25 cellular contexts compared by ENCODE assay signal in genomic region chr6:166440106-166440505, GRCh38.
"Had no signal": no experiment of that assay in that cellular context is flagged by ENCODE, and none has a peak within 500 bp of the region (broad histone marks: within the 10 kb centered on the region; RNA-seq: fewer than 3 reads in every experiment).

No MANE protein-coding gene starts in this region.

- H3K27ac Mint-ChIP-seq: activated CD4-positive, alpha-beta memory T cell treated with anti-CD3 and anti-CD28 coated beads, Interleukin-2, amount 10 ng/mL, durations not matched to agents 7 days and 5 days; activated CD4-positive, alpha-beta T cell treated with anti-CD3 and anti-CD28 coated beads, Interleukin-2, amount 10 ng/mL, durations not matched to agents 7 days and 5 days; activated naive CD4-positive, alpha-beta T cell treated with anti-CD3 and anti-CD28 coated beads, Interleukin-2, amount 10 ng/mL, durations not matched to agents 7 days and 5 days; activated T-helper 2 cell treated with anti-CD3 and anti-CD28 coated beads, Interferon-gamma antibody, Interleukin-2, Interleukin-4, amounts not matched to agents 10 μg/mL and 5 μg/mL and 100 μg/mL, durations not matched to agents 14 hours and 24 hours and 36 hours; nephron; progenitor cell of endocrine pancreas; stimulated activated effector memory CD8-positive, alpha-beta T cell treated with anti-CD3 and anti-CD28 coated beads, Interleukin-12 subunit alpha, Interleukin-12 subunit beta, amount 100 ng/mL, for 72 hours; stimulated activated naive CD8-positive, alpha-beta T cell treated with anti-CD3 and anti-CD28 coated beads, Interleukin-15, Interleukin-2, amounts not matched to agents 100 ng/mL and 50 ng/mL, for 24 hours had no signal

- H3K27me3 ChIP-seq: body of pancreas, left lung, neutrophil, sigmoid colon, thyroid gland, upper lobe of left lung, vagina had no signal

- H3K9me3 ChIP-seq: body of pancreas, left lung, lower lobe of right lung, neutrophil, sigmoid colon, thyroid gland, upper lobe of left lung, vagina had no signal

- H3K4me1 ChIP-seq: body of pancreas, sigmoid colon, thyroid gland had no signal

- H3K27me3 Mint-ChIP-seq: activated CD4-positive, alpha-beta T cell treated with anti-CD3 and anti-CD28 coated beads, Interleukin-2, amount 10 ng/mL, durations not matched to agents 7 days and 5 days; progenitor cell of endocrine pancreas had no signal

- H3K27ac ChIP-seq: body of pancreas, left lung, lower lobe of right lung, neutrophil, sigmoid colon, thyroid gland, upper lobe of left lung, vagina, VCaP had no signal

- ATAC-seq: activated CD4-positive, CD25-positive, alpha-beta regulatory T cell treated with anti-CD3 and anti-CD28 coated beads, Interleukin-2, amount 50 U/mL, for 24 hours; body of pancreas; left lung; stimulated activated effector memory CD8-positive, alpha-beta T cell treated with anti-CD3 and anti-CD28 coated beads, Interleukin-12 subunit alpha, Interleukin-12 subunit beta, amount 100 ng/mL, for 72 hours had no signal

- H3K36me3 Mint-ChIP-seq: activated naive CD4-positive, alpha-beta T cell treated with anti-CD3 and anti-CD28 coated beads, Interleukin-2, amount 10 ng/mL, durations not matched to agents 7 days and 5 days had no signal

- H3K4me3 Mint-ChIP-seq: activated CD4-positive, alpha-beta memory T cell treated with anti-CD3 and anti-CD28 coated beads, Interleukin-2, amount 10 ng/mL, durations not matched to agents 7 days and 5 days; activated CD4-positive, alpha-beta T cell treated with anti-CD3 and anti-CD28 coated beads, Interleukin-2, amount 10 ng/mL, durations not matched to agents 7 days and 5 days; activated naive CD4-positive, alpha-beta T cell treated with anti-CD3 and anti-CD28 coated beads, Interleukin-2, amount 10 ng/mL, durations not matched to agents 7 days and 5 days; nephron; stimulated activated effector memory CD8-positive, alpha-beta T cell treated with anti-CD3 and anti-CD28 coated beads, Interleukin-12 subunit alpha, Interleukin-12 subunit beta, amount 100 ng/mL, for 72 hours; stimulated activated naive CD8-positive, alpha-beta T cell treated with anti-CD3 and anti-CD28 coated beads, Interleukin-15, Interleukin-2, amounts not matched to agents 100 ng/mL and 50 ng/mL, for 24 hours had no signal

- H3K4me3 ChIP-seq: body of pancreas, left lung, lower lobe of right lung, sigmoid colon, thyroid gland, upper lobe of left lung, vagina had no signal

- H3K9me3 Mint-ChIP-seq: activated CD4-positive, alpha-beta memory T cell treated with anti-CD3 and anti-CD28 coated beads, Interleukin-2, amount 10 ng/mL, durations not matched to agents 7 days and 5 days; activated CD4-positive, alpha-beta T cell treated with anti-CD3 and anti-CD28 coated beads, Interleukin-2, amount 10 ng/mL, durations not matched to agents 7 days and 5 days; activated naive CD4-positive, alpha-beta T cell treated with anti-CD3 and anti-CD28 coated beads, Interleukin-2, amount 10 ng/mL, durations not matched to agents 7 days and 5 days; activated T-helper 2 cell treated with anti-CD3 and anti-CD28 coated beads, Interferon-gamma antibody, Interleukin-2, Interleukin-4, amounts not matched to agents 10 μg/mL and 5 μg/mL and 100 μg/mL, durations not matched to agents 14 hours and 24 hours and 36 hours; nephron; stimulated activated effector memory CD8-positive, alpha-beta T cell treated with anti-CD3 and anti-CD28 coated beads, Interleukin-12 subunit alpha, Interleukin-12 subunit beta, amount 100 ng/mL, for 72 hours; stimulated activated naive CD8-positive, alpha-beta T cell treated with anti-CD3 and anti-CD28 coated beads, Interleukin-15, Interleukin-2, amounts not matched to agents 100 ng/mL and 50 ng/mL, for 24 hours had no signal

- H3K36me3 ChIP-seq: thyroid gland had no signal

- DNase-seq: activated CD4-positive, alpha-beta memory T cell treated with anti-CD3 and anti-CD28 coated beads, Interleukin-2, amount 10 ng/mL, durations not matched to agents 7 days and 5 days; activated CD4-positive, alpha-beta T cell treated with anti-CD3 and anti-CD28 coated beads, Interleukin-2, amount 10 ng/mL, durations not matched to agents 7 days and 5 days; activated naive CD4-positive, alpha-beta T cell treated with anti-CD3 and anti-CD28 coated beads, Interleukin-2, amount 10 ng/mL, durations not matched to agents 7 days and 5 days; activated T-cell treated with anti-CD3 and anti-CD28 coated beads, Interleukin-2, amount 50 U/mL, for 48 hours; effector CD8-positive, alpha-beta T cell; lower lobe of right lung; mesenchymal stem cell; sigmoid colon; small intestine; stimulated activated CD4-positive, alpha-beta T cell treated with anti-CD3 and anti-CD28 coated beads, Interleukin-4, amount 100 ng/mL, for 24 hours; T-helper 1 cell; T-helper 9 cell; thyroid gland had no signal
